Comparison of ENCODE assay signal across 8 cellular contexts in the genomic region with DNA sequence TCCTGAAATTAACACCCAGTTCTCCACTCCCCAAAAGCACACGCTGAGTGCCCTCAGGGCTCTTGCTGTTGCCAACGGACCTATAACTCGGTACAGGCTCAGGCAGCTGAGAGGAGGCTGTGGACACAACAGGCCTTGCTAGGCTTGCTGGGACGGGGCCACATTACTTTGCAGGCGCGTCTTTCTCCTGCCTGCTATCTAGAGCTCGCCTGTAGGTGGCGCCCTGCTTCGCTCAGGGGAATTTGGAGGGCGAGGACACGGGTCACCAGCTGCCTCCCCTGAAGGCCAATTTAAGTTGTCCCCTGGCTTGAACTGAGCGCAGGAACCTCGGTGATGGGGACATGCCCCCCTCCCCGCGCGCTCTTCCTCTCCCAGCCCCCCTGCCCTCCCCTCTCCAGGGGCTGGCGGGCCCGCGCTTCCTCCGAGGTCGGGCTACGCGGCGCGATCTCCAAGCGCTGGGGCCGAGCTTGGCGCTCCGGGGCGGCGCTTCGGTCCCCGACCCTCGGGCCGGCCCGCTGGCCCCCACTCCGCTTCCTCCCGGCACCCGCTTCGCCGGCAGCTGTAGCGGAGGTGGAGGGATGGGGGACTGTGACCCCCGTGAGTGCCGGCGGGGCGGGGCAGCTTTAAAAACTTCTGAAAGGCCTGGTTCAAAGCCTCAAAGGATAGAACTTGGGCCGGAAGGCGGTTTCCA. TPM values are rescaled to one million over a fixed set of nuclear protein-coding genes. Genes with fewer than 3 reads are reported as not detected.
DNase-seq lines count a peak whose midpoint lies in the region; ATAC-seq, FAIRE-seq and TF ChIP-seq lines count a peak whose summit lies in the region.

No MANE protein-coding gene starts in this region.

- no peak overlapping the region; the same call in 1 of the 2 replicates for H2BK15ac ChIP-seq in H1 (ENCODE audit: low read length)
- H2BK15ac ChIP-seq in mesenchymal stem cell (ENCODE audit: low read depth, poor library complexity, severe bottlenecking), result peak overlapping the region; percentile 80

- H3K9ac ChIP-seq in H1 (replicated peaks in 1 of 4; ENCODE audit: extremely low read depth in 1 of 4, low read depth in 3 of 4, low read length in 3 of 4) (no peak overlapping the region), mesenchymal stem cell (ENCODE audit: low read length) (peak overlapping the region; percentile 82)

- no peak overlapping the region for H3K56ac ChIP-seq in H1 (replicated peaks; ENCODE audit: insufficient read length, low read depth, low read length)

- peaks cover 4 to 9% of the 10 kb centered on the region in 2 experiments for H4K20me1 ChIP-seq in H1 (replicated peaks in 1 of 2; ENCODE audit: control insufficient read depth in 1 of 2, insufficient read depth in 2 of 2, low read length in 2 of 2)

- H2AK5ac ChIP-seq in H1 (ENCODE audit: low read depth, low read length) (no peak overlapping the region), mesenchymal stem cell (ENCODE audit: low read length, severe bottlenecking) (no peak overlapping the region)

- POLR2A ChIA-PET in H1 (lab: Charles Lee; ENCODE audit: partially characterized antibody), result interaction anchor here (0.7 to 1.2 kb wide), 3 partner anchors 27 to 44 kb away, joined by 3 to 8 read pairs (median 4); partner anchors contain the start of gene NFIA

- peak; percentile 28 for FAIRE-seq in H1 (lab: Jason Lieb, UNC)

- peaks cover 11% of the 10 kb centered on the region for H3K23me2 ChIP-seq in H1 (ENCODE audit: low read depth, low read length)

- H3K9me3 ChIP-seq in H1 (ENCODE audit: insufficient read depth in 2 of 2, low read depth in 1 of 2, low read length in 1 of 2), result no peaks in the 10 kb centered on the region
- H3K9me3 ChIP-seq in mesenchymal stem cell (ENCODE audit: control insufficient read depth, low read length), result no peaks in the 10 kb centered on the region

- no peak overlapping the region for H2BK5ac ChIP-seq in H1 (ENCODE audit: low read depth, low read length)
- H2BK5ac ChIP-seq in mesenchymal stem cell (ENCODE audit: low read depth, low read length, poor library complexity, severe bottlenecking), result no peak overlapping the region

- H2BK120ac ChIP-seq in H1 (replicated peaks; ENCODE audit: low read depth, low read length) (no peak overlapping the region), mesenchymal stem cell (ENCODE audit: low read depth, low read length) (no peak overlapping the region)

- WGBS in H1 (ENCODE audit: extremely low coverage in 1 of 2, insufficient coverage in 1 of 2, insufficient read length in 1 of 2, insufficient replicate concordance in 2 of 2, low coverage in 1 of 2, low lambda C conversion rate in 2 of 2, missing lambda C conversion rate in 1 of 2), 2 experiments, result 2% methylated on average over 31 of the region's 48 CpGs; no CpG with 5 or more reads in 1 of the 2 experiments
- WGBS in mesenchymal stem cell, result under 1% methylated on average over 39 of the region's 48 CpGs

- no peak overlapping the region for H3K18ac ChIP-seq in H1 (ENCODE audit: extremely low read depth, low read length)
- peak overlapping the region in 1 of 2 experiments; percentile 44 for H3K18ac ChIP-seq in mesenchymal stem cell (ENCODE audit: low read depth in 1 of 2, low read length in 2 of 2)

- H3K79me1 ChIP-seq in H1 (ENCODE audit: low read depth, low read length) (no peaks in the 10 kb centered on the region), mesenchymal stem cell (replicated peaks; ENCODE audit: low read length, poor library complexity, severe bottlenecking) (no peaks in the 10 kb centered on the region)

- H3K4me1 ChIP-seq in H1 (replicated peaks in 1 of 4; ENCODE audit: control insufficient read depth in 3 of 4, insufficient read depth in 4 of 4, low read length in 3 of 4) (peaks cover 0 to 22% (median 10%) of the 10 kb centered on the region in 4 experiments; a peak in 4 of 7 replicates), mesenchymal stem cell (ENCODE audit: control insufficient read depth, insufficient read depth, low read depth, low read length) (peaks cover 18% of the 10 kb centered on the region)

- no peaks in the 10 kb centered on the region for H3K36me3 ChIP-seq in H1 (ENCODE audit: control insufficient read depth in 2 of 4, insufficient read depth in 4 of 4, low read length in 3 of 4)
- no peaks in the 10 kb centered on the region for H3K36me3 ChIP-seq in mesenchymal stem cell (ENCODE audit: control insufficient read depth in 1 of 2, insufficient read depth in 2 of 2, low read depth in 1 of 2, low read length in 2 of 2)

- H3K14ac ChIP-seq in H1 (ENCODE audit: insufficient read length), result no peak overlapping the region
- no peak overlapping the region for H3K14ac ChIP-seq in mesenchymal stem cell (ENCODE audit: low read length in 2 of 2)

- DNase-seq in AML-193 (lab: John Stamatoyannopoulos, UW) (peak; percentile 32 to 59), HK-2 (ENCODE audit: unreplicated experiment) (peak; percentile 87), NK-92 (lab: John Stamatoyannopoulos, UW; ENCODE audit: unreplicated experiment) (peak; percentile 15), H1 (ENCODE audit: low read depth in 1 of 2, low spot score in 2 of 2) (peak; percentile 82 to 99), mesenchymal stem cell (peak; percentile 79)
- peak; percentile 66 to 96 (median 95) for DNase-seq in activated CD8-positive, alpha-beta memory T cell treated with anti-CD3 and anti-CD28 coated beads for 48 hours (ENCODE audit: low read depth in 2 of 3, low spot score in 2 of 3)
- peak; percentile 77 for DNase-seq in stimulated activated CD8-positive, alpha-beta memory T cell treated with anti-CD3 and anti-CD28 coated beads, Interleukin-12 subunit alpha, Interleukin-12 subunit beta, amount 100 ng/mL, for 1 hour (ENCODE audit: low read depth)

- peak overlapping the region; percentile 34 to 85 (median 58) for H3K4me3 ChIP-seq in H1 (ENCODE audit: extremely low read depth in 1 of 4, insufficient read depth in 2 of 4, low read depth in 3 of 4, low read length in 4 of 4)
- peak overlapping the region; percentile 70 to 80 for H3K4me3 ChIP-seq in mesenchymal stem cell (ENCODE audit: insufficient read depth in 1 of 2, low read depth in 1 of 2, low read length in 2 of 2)

- peak; percentile 85 to 86 for TF ChIP-seq RAD21 in H1 (IDR thresholded peaks at IDR 0.05 in 1 of 2, conservative IDR thresholded peaks at IDR 0.05 in 1 of 2; ENCODE audit: low read depth in 2 of 2, low read length in 2 of 2)

- TF ChIP-seq POLR2A in H1 (IDR thresholded peaks at IDR 0.05; ENCODE audit: control extremely low read depth in 1 of 2, low read depth in 2 of 2, low read length in 2 of 2), result no peak

- peaks cover 33 to 41% (median 41%) of the 10 kb centered on the region in 4 experiments for H3K27me3 ChIP-seq in H1 (replicated peaks in 1 of 4; ENCODE audit: control insufficient read depth in 3 of 4, extremely low read depth in 1 of 4, insufficient read depth in 3 of 4, low read length in 3 of 4)
- H3K27me3 ChIP-seq in mesenchymal stem cell (ENCODE audit: control insufficient read depth in 1 of 2, insufficient read depth in 1 of 2, low read length in 2 of 2), result peaks cover 16 to 48% of the 10 kb centered on the region in 2 experiments

- H2AFZ ChIP-seq in H1 (ENCODE audit: low read length) (0 out of 2 replicates have a peak overlapping the region, but pooled peaks have one; percentile 37), mesenchymal stem cell (ENCODE audit: low read depth, low read length) (no peak overlapping the region)

- TF ChIP-seq EP300 in H1 (IDR thresholded peaks at IDR 0.05; ENCODE audit: borderline replicate concordance in 1 of 2, low read depth in 2 of 2, low read length in 2 of 2), result peak in 1 of 2 experiments; percentile 64; a peak in 1 of 3 replicates

- H3K23ac ChIP-seq in H1 (ENCODE audit: insufficient read length), result no peak overlapping the region
- no peak overlapping the region for H3K23ac ChIP-seq in mesenchymal stem cell (ENCODE audit: low read length in 2 of 2)

- H3K4ac ChIP-seq in H1 (replicated peaks; ENCODE audit: insufficient read length, low read depth, low read length) (peak overlapping the region; percentile 36), mesenchymal stem cell (ENCODE audit: low read depth in 1 of 2, low read length in 2 of 2) (no peak overlapping the region)

- H4K91ac ChIP-seq in H1 (replicated peaks; ENCODE audit: insufficient read length, low read length) (no peak overlapping the region), mesenchymal stem cell (ENCODE audit: low read length) (no peak overlapping the region)

- H2BK12ac ChIP-seq in H1 (ENCODE audit: low read depth, low read length) (no peak overlapping the region), mesenchymal stem cell (ENCODE audit: low read length in 2 of 2) (no peak overlapping the region)

- peak; percentile 86 to 97 (median 92) for TF ChIP-seq CTCF in H1 (IDR thresholded peaks at IDR 0.05; ENCODE audit: control extremely low read depth in 1 of 3, insufficient read depth in 1 of 3, low read depth in 1 of 3, low read length in 3 of 3)

- H3K79me2 ChIP-seq in H1 (ENCODE audit: control insufficient read depth in 1 of 2, insufficient read depth in 2 of 2, low read length in 2 of 2), result no peaks in the 10 kb centered on the region

- H3K27ac ChIP-seq in H1 (ENCODE audit: low read depth, low read length) (no peak overlapping the region), mesenchymal stem cell (ENCODE audit: low read length, poor library complexity, severe bottlenecking) (no peak overlapping the region)

- no peak overlapping the region for H2BK20ac ChIP-seq in H1 (ENCODE audit: low read length)

- H3K4me2 ChIP-seq in H1 (ENCODE audit: insufficient read depth in 1 of 2, low read depth in 2 of 2, low read length in 2 of 2) (peak overlapping the region; percentile 81 to 86), mesenchymal stem cell (ENCODE audit: low read length, poor library complexity, severe bottlenecking) (peak overlapping the region; percentile 99)

- peak; percentile 85 for ATAC-seq in GM19351 (IDR thresholded peaks at IDR 0.05; ENCODE audit: unreplicated experiment)

- no peak overlapping the region for H4K5ac ChIP-seq in H1 (ENCODE audit: insufficient read length, low read depth, low read length)

- CTCF ChIA-PET in H1 (lab: Charles Lee; ENCODE audit: partially characterized antibody), result interaction anchor here (0.5 to 6.7 kb wide), 72 partner anchors 9 to 892 kb away, joined by 3 to 65 read pairs (median 4); partner anchors contain the start of gene NFIA

- H4K8ac ChIP-seq in H1 (ENCODE audit: extremely low read depth, insufficient read depth, low read length), result no peak overlapping the region
- no peak overlapping the region for H4K8ac ChIP-seq in mesenchymal stem cell (ENCODE audit: low read length)

RNA-seq across cellular contexts. Expression of gene NFIA, which starts 32.4 kb away (rescaled TPM):
- 1.8 and 2.3 TPM in 2 replicates for total RNA-seq in H1 (2021; fragmentation: NEBNext Ultra II Directional; extraction: Animal tissue kit (Norgen Biotek cat#: 25700))
- 1.4 and 2.3 TPM in 2 replicates for polyA plus RNA-seq in H1 (2011; rRNA removed)
- polyA plus RNA-seq in H1 (2011; cell fraction: cytosol; rRNA removed), result 1.0 TPM
- polyA plus RNA-seq in H1 (2011; cell fraction: nucleus; rRNA removed), result 2.8 TPM
- 1.1 to 1.5 TPM (median 1.3 TPM) in 4 replicates for polyA plus RNA-seq in H1 (2012, experiment 1 of 2)
- 0.25 TPM for polyA plus RNA-seq in H1 (2012, experiment 2 of 2)
- polyA plus RNA-seq in H1 (2013, experiment 1 of 2), result 1.4 TPM
- polyA plus RNA-seq in H1 (2013, experiment 2 of 2), result 1.3 TPM
- polyA minus RNA-seq in H1 (2011; rRNA and poly(A)+ RNA removed), result 7.0 and 13.4 TPM in 2 replicates
- polyA minus RNA-seq in H1 (2011; cell fraction: cytosol; rRNA and poly(A)+ RNA removed), result 4.1 TPM
- 12.6 TPM for polyA minus RNA-seq in H1 (2011; cell fraction: nucleus; rRNA and poly(A)+ RNA removed)
- 5.0 TPM for polyA plus RNA-seq in mesenchymal stem cell (2013, experiment 1 of 2)
- polyA plus RNA-seq in mesenchymal stem cell (2013, experiment 2 of 2), result 4.9 TPM

Comparison
In these comparisons a context has a peak if more than half of its experiments do, and no peak if none do; other contexts are left out.
1. DNase-seq: peak in every context shown above with its lines; median percentile 95 in activated CD8-positive, alpha-beta memory T cell treated with anti-CD3 and anti-CD28 coated beads for 48 hours; 90 in H1; 87 in HK-2; 79 in mesenchymal stem cell; 77 in stimulated activated CD8-positive, alpha-beta memory T cell treated with anti-CD3 and anti-CD28 coated beads, Interleukin-12 subunit alpha, Interleukin-12 subunit beta, amount 100 ng/mL, for 1 hour; 46 in AML-193; 15 in NK-92.